Comparison of ENCODE assay signal across 26 cellular contexts in the genomic region with DNA sequence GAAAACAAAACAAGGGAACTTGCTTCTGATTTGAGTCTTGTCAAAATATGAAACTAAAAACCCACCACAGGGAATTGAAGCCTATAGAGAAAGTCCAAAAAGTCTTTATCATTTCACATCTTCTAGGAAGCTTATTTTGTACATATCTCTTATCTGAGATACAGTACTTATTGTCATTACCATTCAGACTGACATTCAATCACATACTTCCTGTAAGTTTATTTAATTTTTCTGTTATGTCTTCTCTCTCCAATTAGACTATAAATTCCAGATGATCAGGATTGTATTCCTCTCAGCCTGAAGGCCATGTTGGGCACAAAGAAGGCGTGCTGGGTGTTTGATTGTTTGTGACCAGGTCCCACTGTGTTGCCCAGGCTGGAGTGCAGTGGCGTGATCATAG.
"Had no signal": no experiment of that assay in that cellular context is flagged by ENCODE, and none has a peak within 500 bp of the region (broad histone marks: within the 10 kb centered on the region; RNA-seq: fewer than 3 reads in every experiment).

No MANE protein-coding gene starts in this region.

- H3K4me2 ChIP-seq: smooth muscle cell had no signal

- H3K27me3 Mint-ChIP-seq: memory B cell; stimulated activated memory B cell treated with anti-CD40 and anti-IgM and Interleukin-4, amounts not matched to agents 10 μg/mL and 1 μg/mL and 100 μg/mL, for 72 hours; stimulated activated naive CD8-positive, alpha-beta T cell treated with anti-CD3 and anti-CD28 coated beads, Interleukin-15, amount 100 ng/mL, for 72 hours had no signal

- H3K27ac Mint-ChIP-seq: memory B cell; natural killer cell; progenitor cell of endocrine pancreas; stimulated activated memory B cell treated with anti-CD40 and anti-IgM and Interleukin-4, amounts not matched to agents 10 μg/mL and 1 μg/mL and 100 μg/mL, for 72 hours; stimulated activated naive CD8-positive, alpha-beta T cell treated with anti-CD3 and anti-CD28 coated beads, Interleukin-15, amount 100 ng/mL, for 72 hours had no signal

- H3K4me3 ChIP-seq: left ventricle myocardium inferior, lung, ovary, right atrium auricular region, right lobe of liver, smooth muscle cell, suprapubic skin, thoracic aorta, tibial artery, upper lobe of right lung, uterus had no signal

- DNase-seq: hypothalamus; islet precursor cell; left ventricle myocardium inferior; naive B cell; natural killer cell; nephron progenitor cell; ovary; right lobe of liver; stimulated activated CD4-positive, alpha-beta T cell treated with anti-CD3 and anti-CD28 coated beads, Interleukin-1b, Interleukin-23, amount 100 ng/mL, for 48 hours; stimulated activated CD4-positive, alpha-beta T cell treated with anti-CD3 and anti-CD28 coated beads, Interleukin-2, amount 100 ng/mL, for 48 hours; stimulated activated CD4-positive, alpha-beta T cell treated with anti-CD3 and anti-CD28 coated beads, Interleukin-4, amount 100 ng/mL, for 4 hours; stimulated activated CD8-positive, alpha-beta memory T cell treated with anti-CD3 and anti-CD28 coated beads, Interleukin-4, amount 100 ng/mL, for 48 hours; stimulated activated naive CD4-positive, alpha-beta T cell treated with Interleukin-2 at 50 U/mL for 16 hours; stimulated activated naive CD8-positive, alpha-beta T cell treated with anti-CD3 and anti-CD28 coated beads, Interleukin-15, amount 100 ng/mL, for 72 hours; tibial artery; trophoblast cell; upper lobe of right lung; uterus had no signal

- H3K27ac ChIP-seq: left ventricle myocardium inferior, ovary, right atrium auricular region, right lobe of liver, suprapubic skin, thoracic aorta, tibial artery, upper lobe of right lung, uterus had no signal

- H3K9me3 ChIP-seq: left ventricle myocardium inferior, ovary, right atrium auricular region, right lobe of liver, suprapubic skin, thoracic aorta, tibial artery, upper lobe of right lung, uterus had no signal

- H3K9me3 Mint-ChIP-seq: natural killer cell; nephron progenitor cell; stimulated activated memory B cell treated with anti-CD40 and anti-IgM and Interleukin-4, amounts not matched to agents 10 μg/mL and 1 μg/mL and 100 μg/mL, for 72 hours had no signal

- H3K27me3 ChIP-seq: ovary, right atrium auricular region, right lobe of liver, suprapubic skin, tibial artery, upper lobe of right lung, uterus had no signal

- ATAC-seq: natural killer cell; right lobe of liver; stimulated activated memory B cell treated with anti-CD40 and anti-IgM and Interleukin-4, amounts not matched to agents 10 μg/mL and 1 μg/mL and 100 μg/mL, for 72 hours; stimulated activated naive CD8-positive, alpha-beta T cell treated with anti-CD3 and anti-CD28 coated beads, Interleukin-15, amount 100 ng/mL, for 72 hours; upper lobe of right lung had no signal

- H3K36me3 Mint-ChIP-seq: naive B cell, natural killer cell had no signal

- H3K4me3 Mint-ChIP-seq: memory B cell; naive B cell; natural killer cell; nephron progenitor cell; stimulated activated memory B cell treated with anti-CD40 and anti-IgM and Interleukin-4, amounts not matched to agents 10 μg/mL and 1 μg/mL and 100 μg/mL, for 72 hours; stimulated activated naive CD8-positive, alpha-beta T cell treated with anti-CD3 and anti-CD28 coated beads, Interleukin-15, amount 100 ng/mL, for 72 hours had no signal

- H3K36me3 ChIP-seq: left ventricle myocardium inferior, ovary, right atrium auricular region, right lobe of liver, suprapubic skin, thoracic aorta, tibial artery, upper lobe of right lung, uterus had no signal

- H3K4me1 ChIP-seq: right lobe of liver, uterus had no signal
